Comparison of ENCODE assay signal across 25 cellular contexts in genomic region chr14:93029911-93030555, GRCh38.
DNase-seq lines count a peak whose midpoint lies in the region; ATAC-seq, FAIRE-seq and TF ChIP-seq lines count a peak whose summit lies in the region.
"Had no signal": no experiment of that assay in that cellular context is flagged by ENCODE, and none has a peak within 500 bp of the region (broad histone marks: within the 10 kb centered on the region; RNA-seq: fewer than 3 reads in every experiment).

No MANE protein-coding gene starts in this region.

- POLR2A ChIA-PET in activated naive CD8-positive, alpha-beta T cell treated with anti-CD3 and anti-CD28 coated beads, Interleukin-2, amount 10 ng/mL, durations not matched to agents 7 days and 5 days (lab: Charles Lee), result no interaction called here

- H3K36me3 ChIP-seq in neural progenitor cell, result no peaks in the 10 kb centered on the region
- H3K36me3 ChIP-seq: adrenal gland, esophagus squamous epithelium, uterus had no signal

- peak overlapping the region; percentile 33 for H3K4me2 ChIP-seq in neural progenitor cell
- H3K4me2 ChIP-seq: KMS-11 had no signal

- no peak overlapping the region for H2AFZ ChIP-seq in neural progenitor cell (replicated peaks)

- DNase-seq in activated naive CD8-positive, alpha-beta T cell treated with anti-CD3 and anti-CD28 coated beads, Interleukin-2, amount 10 ng/mL, durations not matched to agents 7 days and 5 days, result no peak
- DNase-seq in activated naive CD8-positive, alpha-beta T cell treated with anti-CD3 and anti-CD28 coated beads for 36 hours, result no peak
- DNase-seq in neural progenitor cell (ENCODE audit: low spot score), result no peak
- DNase-seq in type B pancreatic cell (ENCODE audit: extremely low spot score, unreplicated experiment), result no peak
- no peak for DNase-seq in CD14-positive monocyte (ENCODE audit: low spot score)
- no peak for DNase-seq in stimulated activated CD4-positive, alpha-beta T cell treated with anti-CD3 and anti-CD28 coated beads, Interleukin-4, amount 100 ng/mL, for 1 hour
- no peak for DNase-seq in HTR-8/SVneo (ENCODE audit: insufficient read length, low spot score)
- DNase-seq: activated CD4-positive, alpha-beta T cell treated with anti-CD3 and anti-CD28 coated beads for 36 hours; adrenal gland; DMS 273 treated with DMSO at 0.1 percent for 48 hours; effector memory CD8-positive, alpha-beta T cell; esophagus squamous epithelium; GDM1; GOT3; NCI-H1694 treated with DMSO at 0.1 percent for 48 hours; NCI-H748 treated with DMSO at 0.1 percent for 48 hours; nephron progenitor cell; SHP77; stimulated activated CD4-positive, alpha-beta T cell treated with anti-CD3 and anti-CD28 coated beads, Interleukin-4, amount 100 ng/mL, for 24 hours; T-cell; uterus had no signal

- peaks cover 3% of the 10 kb centered on the region for H3F3A ChIP-seq in neural progenitor cell (ENCODE audit: low read depth)

- no peak overlapping the region for H3K9ac ChIP-seq in neural progenitor cell
- H3K9ac ChIP-seq: KMS-11 had no signal

- H3K4me1 ChIP-seq in neural progenitor cell, result peaks cover 40% of the 10 kb centered on the region

- H3K4me3 Mint-ChIP-seq in activated naive CD8-positive, alpha-beta T cell treated with anti-CD3 and anti-CD28 coated beads, Interleukin-2, amount 10 ng/mL, durations not matched to agents 7 days and 5 days, result no peak overlapping the region
- H3K4me3 Mint-ChIP-seq in activated naive CD8-positive, alpha-beta T cell treated with anti-CD3 and anti-CD28 coated beads for 36 hours, result no peak overlapping the region
- no peak overlapping the region for H3K4me3 Mint-ChIP-seq in neural progenitor cell
- H3K4me3 Mint-ChIP-seq in type B pancreatic cell, result no peak overlapping the region
- no peak overlapping the region for H3K4me3 Mint-ChIP-seq in CD14-positive monocyte
- H3K4me3 Mint-ChIP-seq: activated CD4-positive, alpha-beta T cell treated with anti-CD3 and anti-CD28 coated beads for 36 hours; central memory CD8-positive, alpha-beta T cell; effector memory CD8-positive, alpha-beta T cell; nephron progenitor cell; T-cell had no signal

- H3K27me3 Mint-ChIP-seq in activated naive CD8-positive, alpha-beta T cell treated with anti-CD3 and anti-CD28 coated beads, Interleukin-2, amount 10 ng/mL, durations not matched to agents 7 days and 5 days, result no peaks in the 10 kb centered on the region
- no peaks in the 10 kb centered on the region for H3K27me3 Mint-ChIP-seq in activated naive CD8-positive, alpha-beta T cell treated with anti-CD3 and anti-CD28 coated beads for 36 hours
- H3K27me3 Mint-ChIP-seq in neural progenitor cell (ENCODE audit: insufficient read depth, low read depth) (peaks cover 3% of the 10 kb centered on the region), type B pancreatic cell (no peaks in the 10 kb centered on the region), CD14-positive monocyte (ENCODE audit: low read depth in 3 of 3) (peaks cover 0 to 3% (median 0%) of the 10 kb centered on the region in 3 donors)
- H3K27me3 Mint-ChIP-seq: activated CD4-positive, alpha-beta T cell treated with anti-CD3 and anti-CD28 coated beads for 36 hours; central memory CD8-positive, alpha-beta T cell; effector memory CD8-positive, alpha-beta T cell; T-cell had no signal

- H3K4me1 Mint-ChIP-seq in activated naive CD8-positive, alpha-beta T cell treated with anti-CD3 and anti-CD28 coated beads, Interleukin-2, amount 10 ng/mL, durations not matched to agents 7 days and 5 days, result peaks cover 36% of the 10 kb centered on the region
- peaks cover 39% of the 10 kb centered on the region for H3K4me1 Mint-ChIP-seq in activated naive CD8-positive, alpha-beta T cell treated with anti-CD3 and anti-CD28 coated beads for 36 hours
- H3K4me1 Mint-ChIP-seq in neural progenitor cell (peaks cover 42% of the 10 kb centered on the region), type B pancreatic cell (ENCODE audit: unreplicated experiment) (peaks cover 28% of the 10 kb centered on the region), CD14-positive monocyte (peaks cover 61% of the 10 kb centered on the region)

- H3K4me3 ChIP-seq in neural progenitor cell, result no peak overlapping the region
- H3K4me3 ChIP-seq: adrenal gland, esophagus squamous epithelium, uterus had no signal

- H3K9me3 Mint-ChIP-seq in activated naive CD8-positive, alpha-beta T cell treated with anti-CD3 and anti-CD28 coated beads, Interleukin-2, amount 10 ng/mL, durations not matched to agents 7 days and 5 days, result no peaks in the 10 kb centered on the region
- no peaks in the 10 kb centered on the region for H3K9me3 Mint-ChIP-seq in activated naive CD8-positive, alpha-beta T cell treated with anti-CD3 and anti-CD28 coated beads for 36 hours
- H3K9me3 Mint-ChIP-seq in neural progenitor cell, result no peaks in the 10 kb centered on the region
- H3K9me3 Mint-ChIP-seq in type B pancreatic cell, result no peaks in the 10 kb centered on the region
- H3K9me3 Mint-ChIP-seq in CD14-positive monocyte, result peaks cover 0 to 2% (median 0%) of the 10 kb centered on the region in 7 donors
- H3K9me3 Mint-ChIP-seq: central memory CD8-positive, alpha-beta T cell; effector memory CD8-positive, alpha-beta T cell; nephron progenitor cell; T-cell had no signal

- no peaks in the 10 kb centered on the region for H3K27me3 ChIP-seq in neural progenitor cell
- H3K27me3 ChIP-seq: adrenal gland, esophagus squamous epithelium, uterus had no signal

- TF ChIP-seq CTCF in neural progenitor cell (IDR thresholded peaks at IDR 0.05), result no peak
- no peak for TF ChIP-seq CTCF in type B pancreatic cell (conservative IDR thresholded peaks at IDR 0.05)
- no peak for TF ChIP-seq CTCF in CD14-positive monocyte (IDR thresholded peaks at IDR 0.05)

- peaks cover 9% of the 10 kb centered on the region for H3K79me2 ChIP-seq in neural progenitor cell (ENCODE audit: low read depth)

- H3K27ac Mint-ChIP-seq in activated naive CD8-positive, alpha-beta T cell treated with anti-CD3 and anti-CD28 coated beads, Interleukin-2, amount 10 ng/mL, durations not matched to agents 7 days and 5 days, result peak overlapping the region; percentile 10
- H3K27ac Mint-ChIP-seq in activated naive CD8-positive, alpha-beta T cell treated with anti-CD3 and anti-CD28 coated beads for 36 hours, result no peak overlapping the region
- H3K27ac Mint-ChIP-seq in neural progenitor cell (no peak overlapping the region), type B pancreatic cell (peak overlapping the region; percentile 52), CD14-positive monocyte (peak overlapping the region in 2 of 7 donors; percentile 18 to 42)
- H3K27ac Mint-ChIP-seq: activated CD4-positive, alpha-beta T cell treated with anti-CD3 and anti-CD28 coated beads for 36 hours; nephron progenitor cell; T-cell had no signal

- intact Hi-C loops in CD14-positive monocyte (cut with micrococcal nuclease), result loop anchor here in 1 of 2 donors (5.0 kb wide), 2 partner anchors 42 to 58 kb away; no protein-coding TSS in a partner anchor

- ATAC-seq in activated naive CD8-positive, alpha-beta T cell treated with anti-CD3 and anti-CD28 coated beads, Interleukin-2, amount 10 ng/mL, durations not matched to agents 7 days and 5 days (ENCODE audit: low read depth), result no peak
- ATAC-seq: activated CD4-positive, alpha-beta T cell treated with anti-CD3 and anti-CD28 coated beads for 36 hours; effector memory CD8-positive, alpha-beta T cell; T-cell had no signal

- H3K36me3 Mint-ChIP-seq in activated naive CD8-positive, alpha-beta T cell treated with anti-CD3 and anti-CD28 coated beads, Interleukin-2, amount 10 ng/mL, durations not matched to agents 7 days and 5 days, result peaks cover 8% of the 10 kb centered on the region
- H3K36me3 Mint-ChIP-seq in activated naive CD8-positive, alpha-beta T cell treated with anti-CD3 and anti-CD28 coated beads for 36 hours, result no peaks in the 10 kb centered on the region
- no peaks in the 10 kb centered on the region for H3K36me3 Mint-ChIP-seq in neural progenitor cell
- no peaks in the 10 kb centered on the region for H3K36me3 Mint-ChIP-seq in type B pancreatic cell
- peaks cover 26 to 41% of the 10 kb centered on the region in 2 donors for H3K36me3 Mint-ChIP-seq in CD14-positive monocyte

- no peak for FAIRE-seq in HTR-8/SVneo (lab: Jason Lieb, UNC)
- FAIRE-seq: TTC549 had no signal

- H3K27ac ChIP-seq in cingulate gyrus (ENCODE audit: low read depth, low read length), result peak overlapping the region; percentile 50
- H3K27ac ChIP-seq in neural progenitor cell, result peak overlapping the region; percentile 40
- H3K27ac ChIP-seq: adrenal gland, esophagus squamous epithelium, KMS-11, uterus had no signal

- peaks cover 47% of the 10 kb centered on the region for H4K20me1 ChIP-seq in neural progenitor cell (ENCODE audit: low read depth)

- no peaks in the 10 kb centered on the region for H3K9me3 ChIP-seq in neural progenitor cell (ENCODE audit: low read depth)
- H3K9me3 ChIP-seq: adrenal gland, esophagus squamous epithelium, uterus had no signal

Comparison
In these comparisons a context has a peak if more than half of its experiments do, and no peak if none do; other contexts are left out.
1. H3K27ac Mint-ChIP-seq: peak in activated naive CD8-positive, alpha-beta T cell treated with anti-CD3 and anti-CD28 coated beads, Interleukin-2, amount 10 ng/mL, durations not matched to agents 7 days and 5 days (single experiment) and type B pancreatic cell (single experiment); none in activated naive CD8-positive, alpha-beta T cell treated with anti-CD3 and anti-CD28 coated beads for 36 hours (single experiment) and neural progenitor cell (single experiment).